2 cellular contexts compared by ENCODE assay signal in the genomic region with DNA sequence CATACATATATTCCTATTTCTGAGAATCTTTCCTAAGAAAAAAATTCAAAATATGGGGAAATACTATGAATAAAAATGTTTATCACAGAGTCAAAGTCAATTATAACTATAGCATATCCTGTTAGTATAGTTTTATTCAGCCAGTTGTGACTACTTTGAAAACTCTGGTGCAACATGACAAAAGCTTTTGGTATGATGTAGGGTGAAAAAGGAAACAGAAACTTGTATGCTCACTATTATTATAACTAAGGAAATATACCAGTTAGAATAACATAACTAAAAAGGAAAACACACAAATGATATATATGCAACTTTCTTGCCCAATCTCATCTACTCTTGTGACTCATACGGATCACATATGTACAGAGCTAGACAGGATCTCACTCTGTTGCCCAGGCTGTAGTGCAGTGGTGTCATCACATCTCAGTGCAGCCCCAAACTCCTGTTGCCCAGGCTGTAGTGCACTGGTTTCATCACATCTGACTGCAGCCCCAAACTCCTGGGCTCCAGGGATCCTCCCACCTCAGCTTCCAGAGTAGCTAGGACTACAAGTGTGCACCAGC.
TF ChIP-seq lines count a peak whose summit lies in the region.

No MANE protein-coding gene starts in this region.

TF ChIP-seq in GM12878, 131 proteins besides CTCF, POLR2A, EP300 and RAD21:
- TF ChIP-seq MTA3 (IDR thresholded peaks at IDR 0.05; ENCODE audit: borderline replicate concordance, low read length) (no peak), MLLT1 (IDR thresholded peaks at IDR 0.05) (no peak), BCL11A (IDR thresholded peaks at IDR 0.05; ENCODE audit: low read depth, low read length) (no peak), PBX3 (IDR thresholded peaks at IDR 0.05; ENCODE audit: insufficient replicate concordance, low read depth, low read length) (no peak), ZZZ3 (IDR thresholded peaks at IDR 0.05; ENCODE audit: control insufficient read depth, insufficient read length, low read depth) (no peak), KLF5 (IDR thresholded peaks at IDR 0.05; ENCODE audit: partially characterized antibody) (no peak), IRF4 (IDR thresholded peaks at IDR 0.05; ENCODE audit: low read depth, low read length) (no peak), HDAC2 (IDR thresholded peaks at IDR 0.05) (no peak), TCF12 (IDR thresholded peaks at IDR 0.05; ENCODE audit: low read depth, low read length) (no peak), GABPA (IDR thresholded peaks at IDR 0.05; ENCODE audit: low read depth) (no peak), NKRF (conservative IDR thresholded peaks at IDR 0.05) (no peak), GATAD2B (conservative IDR thresholded peaks at IDR 0.05; ENCODE audit: low read depth) (no peak), CHD2 (IDR thresholded peaks at IDR 0.05; ENCODE audit: borderline replicate concordance, low read depth, low read length) (no peak), PAX5 (IDR thresholded peaks at IDR 0.05; ENCODE audit: borderline replicate concordance, low read depth, low read length) (no peak), POLR2AphosphoS2 (IDR thresholded peaks at IDR 0.05; ENCODE audit: low read depth, low read length) (no peak), CHD1 (IDR thresholded peaks at IDR 0.05; ENCODE audit: low read depth, low read length) (no peak)
- TF ChIP-seq, protein P1, sequence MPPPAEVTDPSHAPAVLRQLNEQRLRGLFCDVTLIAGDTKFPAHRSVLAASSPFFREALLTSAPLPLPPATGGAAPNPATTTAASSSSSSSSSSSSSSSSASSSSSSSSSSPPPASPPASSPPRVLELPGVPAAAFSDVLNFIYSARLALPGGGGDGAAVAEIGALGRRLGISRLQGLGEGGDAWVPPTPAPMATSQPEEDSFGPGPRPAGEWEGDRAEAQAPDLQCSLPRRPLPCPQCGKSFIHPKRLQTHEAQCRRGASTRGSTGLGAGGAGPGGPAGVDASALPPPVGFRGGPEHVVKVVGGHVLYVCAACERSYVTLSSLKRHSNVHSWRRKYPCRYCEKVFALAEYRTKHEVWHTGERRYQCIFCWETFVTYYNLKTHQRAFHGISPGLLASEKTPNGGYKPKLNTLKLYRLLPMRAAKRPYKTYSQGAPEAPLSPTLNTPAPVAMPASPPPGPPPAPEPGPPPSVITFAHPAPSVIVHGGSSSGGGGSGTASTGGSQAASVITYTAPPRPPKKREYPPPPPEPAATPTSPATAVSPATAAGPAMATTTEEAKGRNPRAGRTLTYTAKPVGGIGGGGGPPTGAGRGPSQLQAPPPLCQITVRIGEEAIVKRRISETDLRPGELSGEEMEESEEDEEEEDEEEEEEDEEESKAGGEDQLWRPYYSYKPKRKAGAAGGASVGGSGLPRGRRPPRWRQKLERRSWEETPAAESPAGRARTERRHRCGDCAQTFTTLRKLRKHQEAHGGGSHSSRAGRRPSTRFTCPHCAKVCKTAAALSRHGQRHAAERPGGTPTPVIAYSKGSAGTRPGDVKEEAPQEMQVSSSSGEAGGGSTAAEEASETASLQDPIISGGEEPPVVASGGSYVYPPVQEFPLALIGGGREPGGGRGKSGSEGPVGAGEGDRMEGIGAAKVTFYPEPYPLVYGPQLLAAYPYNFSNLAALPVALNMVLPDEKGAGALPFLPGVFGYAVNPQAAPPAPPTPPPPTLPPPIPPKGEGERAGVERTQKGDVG (CRISPR knock-in tag; IDR thresholded peaks at IDR 0.05) = no peak
- TF ChIP-seq, protein P2, sequence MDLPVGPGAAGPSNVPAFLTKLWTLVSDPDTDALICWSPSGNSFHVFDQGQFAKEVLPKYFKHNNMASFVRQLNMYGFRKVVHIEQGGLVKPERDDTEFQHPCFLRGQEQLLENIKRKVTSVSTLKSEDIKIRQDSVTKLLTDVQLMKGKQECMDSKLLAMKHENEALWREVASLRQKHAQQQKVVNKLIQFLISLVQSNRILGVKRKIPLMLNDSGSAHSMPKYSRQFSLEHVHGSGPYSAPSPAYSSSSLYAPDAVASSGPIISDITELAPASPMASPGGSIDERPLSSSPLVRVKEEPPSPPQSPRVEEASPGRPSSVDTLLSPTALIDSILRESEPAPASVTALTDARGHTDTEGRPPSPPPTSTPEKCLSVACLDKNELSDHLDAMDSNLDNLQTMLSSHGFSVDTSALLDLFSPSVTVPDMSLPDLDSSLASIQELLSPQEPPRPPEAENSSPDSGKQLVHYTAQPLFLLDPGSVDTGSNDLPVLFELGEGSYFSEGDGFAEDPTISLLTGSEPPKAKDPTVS (IDR thresholded peaks at IDR 0.05; ENCODE audit: low read depth, low read length) = no peak

TF ChIP-seq in SK-N-SH treated with all-trans-retinoic acid at 6 μM for 48 hours, 23 proteins besides CTCF, POLR2A, EP300 and RAD21:
- TF ChIP-seq ESRRG (CRISPR knock-in tag; IDR thresholded peaks at IDR 0.05) = no peak
- TF ChIP-seq ZNF565 (CRISPR knock-in tag; conservative IDR thresholded peaks at IDR 0.05; ENCODE audit: low read depth) = no peak
- TF ChIP-seq OSR1 (CRISPR knock-in tag; IDR thresholded peaks at IDR 0.05) = no peak
- no peak for TF ChIP-seq PPARA (CRISPR knock-in tag; IDR thresholded peaks at IDR 0.05; ENCODE audit: borderline replicate concordance)
TF ChIP-seq in SK-N-SH treated with all-trans-retinoic acid at 6 μM for 48 hours: peak in this region for 0.
